In the genomic region with DNA sequence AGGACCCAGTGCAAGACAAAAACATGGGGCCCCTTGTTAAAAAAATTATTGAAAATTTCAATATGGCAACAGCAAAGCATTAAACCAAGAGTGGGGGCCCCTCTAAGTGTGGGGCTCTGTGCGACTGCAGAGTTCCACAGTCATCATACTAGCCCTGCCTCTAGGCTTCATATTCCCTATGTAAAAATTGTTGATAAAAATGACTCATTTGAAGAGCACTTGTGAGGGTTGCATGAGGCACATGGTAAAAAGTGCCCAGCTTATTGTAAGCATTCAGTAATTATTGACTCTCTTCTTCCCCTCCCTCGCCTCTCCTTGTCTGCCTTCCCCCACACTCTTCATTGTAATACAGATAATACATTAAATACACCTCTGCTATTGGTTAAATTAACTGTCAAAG, we compare ENCODE assay signal across 23 cellular contexts.
DNase-seq lines count a peak whose midpoint lies in the region; ATAC-seq and TF ChIP-seq lines count a peak whose summit lies in the region.
"Had no signal": no experiment of that assay in that cellular context is flagged by ENCODE, and none has a peak within 500 bp of the region (broad histone marks: within the 10 kb centered on the region; RNA-seq: fewer than 3 reads in every experiment).

No MANE protein-coding gene starts in this region.

- H3K9me3 Mint-ChIP-seq in nephron progenitor cell: no peaks in the 10 kb centered on the region
- H3K9me3 Mint-ChIP-seq: activated naive CD4-positive, alpha-beta T cell treated with anti-CD3 and anti-CD28 coated beads, Interleukin-2, amount 50 U/mL, for 72 hours; CD4-positive, alpha-beta T cell; memory B cell; T-helper 2 cell treated with Interferon-gamma antibody and Interleukin-4, amounts not matched to agents 5 μg/mL and 100 μg/mL, for 36 hours had no signal

- H3K27ac Mint-ChIP-seq in nephron progenitor cell: peak overlapping the region; percentile 53
- H3K27ac Mint-ChIP-seq: activated naive CD4-positive, alpha-beta T cell treated with anti-CD3 and anti-CD28 coated beads, Interleukin-2, amount 50 U/mL, for 72 hours; CD4-positive, alpha-beta T cell; memory B cell; T-helper 2 cell treated with Interferon-gamma antibody and Interleukin-4, amounts not matched to agents 5 μg/mL and 100 μg/mL, for 36 hours had no signal

- DNase-seq in NCI-H1417 (lab: John Stamatoyannopoulos, UW) (peak; percentile 12 to 73 (median 72)), NCI-H1417 treated with DMSO at 0.1 percent for 48 hours (lab: John Stamatoyannopoulos, UW) (no peak), NCI-H187 treated with DMSO at 0.1 percent for 48 hours (lab: John Stamatoyannopoulos, UW) (peak; percentile 39), amniotic epithelial cell (ENCODE audit: low read depth) (peak; percentile 6), nephron progenitor cell (no peak), AML-193 (lab: John Stamatoyannopoulos, UW) (no peak)
- DNase-seq: 8988T; activated CD4-positive, alpha-beta T cell treated with anti-CD3 and anti-CD28 coated beads for 4 hours; aorta; caudate nucleus; CD4-positive, alpha-beta T cell; DMS 273 treated with DMSO at 0.1 percent for 48 hours; head of caudate nucleus; left cardiac atrium; NCI-H2107; NCI-H82; trophoblast cell had no signal

- no peak overlapping the region for H3K4me3 Mint-ChIP-seq in nephron progenitor cell
- H3K4me3 Mint-ChIP-seq: CD4-positive, alpha-beta T cell; memory B cell; T-helper 2 cell treated with Interferon-gamma antibody and Interleukin-4, amounts not matched to agents 5 μg/mL and 100 μg/mL, for 36 hours had no signal

- TF ChIP-seq CTCF in nephron progenitor cell (IDR thresholded peaks at IDR 0.05): no peak

- no peaks in the 10 kb centered on the region for H3K36me3 Mint-ChIP-seq in nephron progenitor cell (ENCODE audit: low read depth)
- H3K36me3 Mint-ChIP-seq: activated naive CD4-positive, alpha-beta T cell treated with anti-CD3 and anti-CD28 coated beads, Interleukin-2, amount 50 U/mL, for 72 hours; memory B cell had no signal

- no peak for ATAC-seq in HG02610 (IDR thresholded peaks at IDR 0.05; ENCODE audit: unreplicated experiment)
- no peak for ATAC-seq in GM21381 (IDR thresholded peaks at IDR 0.05; ENCODE audit: unreplicated experiment)
- ATAC-seq: activated naive CD4-positive, alpha-beta T cell treated with anti-CD3 and anti-CD28 coated beads, Interleukin-2, amount 50 U/mL, for 72 hours; left cardiac atrium; SK-N-SH treated with all-trans-retinoic acid at 6 μM for 48 hours had no signal

- peaks cover 17% of the 10 kb centered on the region for H3K4me1 Mint-ChIP-seq in nephron progenitor cell
- H3K4me1 Mint-ChIP-seq: memory B cell had no signal

- H3K27me3 Mint-ChIP-seq in nephron progenitor cell (ENCODE audit: low read depth, poor library complexity): no peaks in the 10 kb centered on the region
- H3K27me3 Mint-ChIP-seq: memory B cell had no signal

Comparison
In these comparisons a context has a peak if more than half of its experiments do, and no peak if none do; other contexts are left out.
1. DNase-seq: peak in NCI-H1417 (3 of 3), NCI-H187 treated with DMSO at 0.1 percent for 48 hours (single experiment) and amniotic epithelial cell (single experiment); none in NCI-H1417 treated with DMSO at 0.1 percent for 48 hours (single experiment), nephron progenitor cell (single experiment) and AML-193 (0 of 2).